16 cellular contexts compared by ENCODE assay signal in the genomic region with DNA sequence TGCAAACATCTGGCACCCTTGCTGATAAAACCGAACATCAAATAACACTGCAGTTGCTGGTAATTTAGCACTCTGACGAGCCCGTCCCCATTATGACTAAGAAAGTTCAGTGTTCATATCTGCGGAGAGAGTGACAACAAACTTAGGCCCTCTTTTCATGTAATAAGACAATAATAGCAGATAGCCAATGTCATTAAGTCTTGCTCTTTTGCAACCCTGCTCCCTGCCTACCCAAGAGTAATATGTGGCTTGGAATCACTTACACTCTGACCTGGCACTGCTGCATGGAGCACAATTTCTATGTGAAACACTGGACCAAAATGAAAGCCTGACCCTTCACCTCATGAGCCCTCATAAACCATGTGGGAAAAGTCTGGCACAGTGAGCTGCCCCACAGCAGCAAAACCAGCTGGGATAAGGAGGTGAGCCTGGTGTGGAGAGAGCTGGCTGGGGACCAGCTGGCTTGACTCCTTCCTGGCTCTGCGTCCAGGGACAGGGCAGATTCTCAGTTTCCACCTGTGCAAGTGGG.
A peak's percentile ranks its signal among the peaks of the same experiment; 100 is the strongest.
DNase-seq lines count a peak whose midpoint lies in the region; ATAC-seq, FAIRE-seq and TF ChIP-seq lines count a peak whose summit lies in the region.
"Had no signal": no experiment of that assay in that cellular context is flagged by ENCODE, and none has a peak within 500 bp of the region (broad histone marks: within the 10 kb centered on the region; RNA-seq: fewer than 3 reads in every experiment).

No MANE protein-coding gene starts in this region.

- TF ChIP-seq POLR2A in K562 (conservative IDR thresholded peaks at IDR 0.05): no peak
- TF ChIP-seq POLR2A in tibial nerve (IDR thresholded peaks at IDR 0.05): no peak

- no peaks in the 10 kb centered on the region for H3K27me3 ChIP-seq in K562 (ENCODE audit: control insufficient read depth in 2 of 2, insufficient read depth in 2 of 2, low read length in 2 of 2)
- H3K27me3 ChIP-seq in right atrium auricular region: no peaks in the 10 kb centered on the region
- no peaks in the 10 kb centered on the region for H3K27me3 ChIP-seq in small intestine (ENCODE audit: control insufficient read depth in 2 of 2, insufficient read depth in 2 of 2, low read length in 2 of 2)
- H3K27me3 ChIP-seq in tibial nerve: no peaks in the 10 kb centered on the region

- CTCF ChIA-PET in K562 (lab: Yijun Ruan, JAX; ENCODE audit: low intra/inter-chr PET ratio): no interaction called here

- DNase-seq in LoVo (ENCODE audit: low spot score): peak; percentile 14
- DNase-seq in K562 (ENCODE audit: extremely low read depth in 1 of 4, low spot score in 3 of 4): peak in 1 of 4 experiments; percentile 18
- DNase-seq in right atrium auricular region (ENCODE audit: low spot score): no peak
- peak; percentile 87 for DNase-seq in small intestine
- no peak for DNase-seq in tibial nerve (ENCODE audit: low spot score in 2 of 2)
- no peak for DNase-seq in stimulated activated CD4-positive, alpha-beta T cell treated with anti-CD3 and anti-CD28 coated beads, Interleukin-4, amount 100 ng/mL, for 4 hours
- DNase-seq: activated CD4-positive, alpha-beta T cell treated with anti-CD3 and anti-CD28 coated beads for 1 hour; CD4-positive, alpha-beta T cell; foreskin melanocyte; KG1; NCI-H748 treated with DMSO at 0.1 percent for 48 hours had no signal

- H3K4me1 ChIP-seq in K562 (replicated peaks in 1 of 2; ENCODE audit: control insufficient read depth in 2 of 2, insufficient read depth in 2 of 2, low read length in 2 of 2) (peaks cover 8 to 12% of the 10 kb centered on the region in 2 experiments; a peak in 4 of 5 replicates), right atrium auricular region (peaks cover 0 to 49% of the 10 kb centered on the region in 2 donors), small intestine (ENCODE audit: control insufficient read depth in 2 of 2, insufficient read depth in 1 of 2, low read depth in 1 of 2, low read length in 1 of 2) (peaks cover 2 to 3% of the 10 kb centered on the region in 2 donors), tibial nerve (peaks cover 0 to 19% (median 1%) of the 10 kb centered on the region in 4 donors)

- H3K36me3 ChIP-seq in K562 (ENCODE audit: control insufficient read depth, insufficient read depth, low read length): no peaks in the 10 kb centered on the region
- H3K36me3 ChIP-seq in right atrium auricular region: peaks cover 25% of the 10 kb centered on the region
- H3K36me3 ChIP-seq in small intestine (ENCODE audit: control insufficient read depth in 2 of 2, insufficient read depth in 2 of 2, low read length in 2 of 2): peaks cover 0 to 3% of the 10 kb centered on the region in 2 donors
- H3K36me3 ChIP-seq in tibial nerve: peaks cover 0 to 38% (median 3%) of the 10 kb centered on the region in 3 donors

- FAIRE-seq in K562 (lab: Jason Lieb, UNC): no peak
- FAIRE-seq in small intestine (lab: Jason Lieb, UNC): no peak
- FAIRE-seq: colon, urothelium cell line had no signal

- BruUV-seq in K562 (replicated peaks; lab: Mats Ljungman, UMichigan): no TSS peak

- no peaks in the 10 kb centered on the region for H3K79me2 ChIP-seq in K562 (ENCODE audit: control insufficient read depth, insufficient read depth, low read length)

- peaks cover 9% of the 10 kb centered on the region for H4K20me1 ChIP-seq in K562 (replicated peaks; ENCODE audit: control insufficient read depth, insufficient read depth, low read length)

- no peak overlapping the region for H2AFZ ChIP-seq in K562 (ENCODE audit: low read depth, low read length)
- H2AFZ ChIP-seq: GM23338 had no signal

- ATAC-seq in K562 (no peak), HG02642 (IDR thresholded peaks at IDR 0.05; ENCODE audit: poor library complexity, unreplicated experiment) (no peak), HG03025 (IDR thresholded peaks at IDR 0.05; ENCODE audit: low FRiP score, unreplicated experiment) (no peak)
- ATAC-seq: GM23338 had no signal

- H3K4me3 ChIP-seq in K562: no peak overlapping the region
- H3K4me3 ChIP-seq in right atrium auricular region: no peak overlapping the region
- H3K4me3 ChIP-seq in small intestine (ENCODE audit: low read depth in 1 of 2, low read length in 2 of 2): no peak overlapping the region
- H3K4me3 ChIP-seq in tibial nerve: no peak overlapping the region
- H3K4me3 ChIP-seq: GM23338 had no signal

- WGBS in K562 (ENCODE audit: insufficient coverage, low coverage, missing lambda C conversion rate): 51% methylated on average over 5 of the region's 5 CpGs
- WGBS in small intestine, 3 donors: 12 to 61% (median 24%) methylated on average over 5 of the region's 5 CpGs
- 60 to 66% methylated on average over 5 of the region's 5 CpGs for WGBS in tibial nerve, 2 donors

- H3K9me3 ChIP-seq in K562 (replicated peaks; ENCODE audit: control insufficient read depth, insufficient read depth, low read depth, low read length): no peaks in the 10 kb centered on the region
- H3K9me3 ChIP-seq in right atrium auricular region: no peaks in the 10 kb centered on the region
- no peaks in the 10 kb centered on the region for H3K9me3 ChIP-seq in small intestine (ENCODE audit: control insufficient read depth, low read depth)
- H3K9me3 ChIP-seq in tibial nerve: peaks cover 0 to 5% (median 0%) of the 10 kb centered on the region in 4 donors

- H3K9me1 ChIP-seq in K562 (ENCODE audit: control insufficient read depth, insufficient read depth, low read length): no peaks in the 10 kb centered on the region

- POLR2A ChIA-PET in K562 (lab: Yijun Ruan, JAX): interaction anchor here (0.7 to 1.0 kb wide), 4 partner anchors 11 to 258 kb away, joined by 3 read pairs; no protein-coding TSS in a partner anchor

- H3K4me2 ChIP-seq in K562 (ENCODE audit: insufficient read depth, low read length): no peak overlapping the region
- H3K4me2 ChIP-seq: GM23338 had no signal

- H3K9ac ChIP-seq in K562 (ENCODE audit: insufficient read depth in 1 of 2, low read depth in 2 of 2, low read length in 2 of 2): no peak overlapping the region

- H3K27ac ChIP-seq in K562 (ENCODE audit: extremely low read depth, low read depth, low read length): no peak overlapping the region
- H3K27ac ChIP-seq in right atrium auricular region: peak overlapping the region; percentile 74 to 79
- peak overlapping the region in 1 of 2 donors; percentile 33 for H3K27ac ChIP-seq in small intestine (ENCODE audit: low read depth in 1 of 2, low read length in 1 of 2)
- no peak overlapping the region for H3K27ac ChIP-seq in tibial nerve

- intact Hi-C loops in K562 (cut with micrococcal nuclease): no loop called here

- TF ChIP-seq CTCF in K562 (IDR thresholded peaks at IDR 0.05 in 2 of 3, conservative IDR thresholded peaks at IDR 0.05 in 1 of 3; ENCODE audit: insufficient read depth in 2 of 3, low read depth in 1 of 3, low read length in 3 of 3) (no peak), right atrium auricular region (IDR thresholded peaks at IDR 0.05) (no peak), tibial nerve (IDR thresholded peaks at IDR 0.05) (no peak)

- no peak for TF ChIP-seq RAD21 in K562 (CRISPR knock-in tag; conservative IDR thresholded peaks at IDR 0.05 in 1 of 2, IDR thresholded peaks at IDR 0.05 in 1 of 2)

- in situ Hi-C loops in K562 (cut with MboI): no loop called here

- TF ChIP-seq EP300 in K562 (IDR thresholded peaks at IDR 0.05; ENCODE audit: low read length) (no peak), tibial nerve (IDR thresholded peaks at IDR 0.05) (peak in 1 of 2 donors; percentile 34)

TF ChIP-seq in K562, 482 proteins besides CTCF, POLR2A, EP300 and RAD21:
- no peak for TF ChIP-seq JUN (IDR thresholded peaks at IDR 0.05; ENCODE audit: borderline replicate concordance, low read depth, low read length)
- no peak for TF ChIP-seq JUN (CRISPR knock-in tag; IDR thresholded peaks at IDR 0.05; ENCODE audit: borderline replicate concordance)
- TF ChIP-seq NR2C1 (IDR thresholded peaks at IDR 0.05): no peak
- 0 out of 2 replicates have a peak, but pooled peaks have one; percentile 15 for TF ChIP-seq NR2C1 (tag; IDR thresholded peaks at IDR 0.05)

Comparison
In these comparisons a context has a peak if more than half of its experiments do, and no peak if none do; other contexts are left out.
1. DNase-seq: peak in LoVo (single experiment) and small intestine (single experiment); none in right atrium auricular region (single experiment), tibial nerve (0 of 2) and stimulated activated CD4-positive, alpha-beta T cell treated with anti-CD3 and anti-CD28 coated beads, Interleukin-4, amount 100 ng/mL, for 4 hours (0 of 2).
2. H3K27ac ChIP-seq: peak in right atrium auricular region (2 of 2); none in K562 (single experiment) and tibial nerve (0 of 4).